8 cellular contexts compared by ENCODE assay signal in the genomic region with DNA sequence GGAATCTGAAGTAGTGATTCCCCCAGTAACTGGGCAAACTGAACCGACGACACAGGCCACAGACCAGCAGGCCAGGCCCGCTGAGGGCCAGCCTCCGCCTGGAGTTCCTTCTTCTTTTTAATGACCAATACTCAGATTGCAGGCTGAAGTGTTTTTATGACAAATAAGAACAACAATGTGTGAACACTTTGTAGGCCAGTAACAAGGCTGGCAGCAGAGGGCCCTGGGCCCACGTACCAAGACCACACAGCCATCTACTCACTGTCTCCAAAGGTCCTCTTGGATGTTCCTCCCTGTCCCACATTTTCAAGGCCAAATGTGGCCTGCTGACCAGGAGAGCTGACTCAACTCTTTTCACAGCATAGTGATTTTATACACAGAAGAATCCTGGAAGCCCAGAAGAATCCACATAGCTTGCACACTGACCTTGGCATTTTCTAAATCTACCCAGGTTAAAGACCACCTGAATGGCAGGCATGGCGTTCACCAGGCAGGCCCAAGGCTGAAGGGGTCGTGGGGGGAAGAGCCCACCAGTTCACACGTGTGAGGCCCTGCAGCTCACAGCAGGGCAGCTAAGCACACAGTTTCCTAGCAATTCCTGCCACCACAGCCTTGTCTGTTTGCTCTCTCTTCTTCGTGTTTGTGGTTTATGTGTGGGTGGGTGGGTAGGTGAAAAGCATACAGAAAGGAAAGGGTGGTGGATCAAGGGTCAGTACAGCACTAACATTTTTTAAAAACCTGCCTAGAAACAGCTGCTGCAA. TPM values are rescaled to one million over a fixed set of nuclear protein-coding genes. Genes with fewer than 3 reads are reported as not detected.
DNase-seq lines count a peak whose midpoint lies in the region; ATAC-seq and TF ChIP-seq lines count a peak whose summit lies in the region.

No MANE protein-coding gene starts in this region.

- POLR2A ChIA-PET in activated naive CD8-positive, alpha-beta T cell treated with anti-CD3 and anti-CD28 coated beads, Interleukin-2, amount 10 ng/mL, durations not matched to agents 7 days and 5 days (lab: Charles Lee) = interaction anchor here (0.6 to 1.0 kb wide), 2 partner anchors 9 to 83 kb away, joined by 3 to 4 read pairs; no protein-coding TSS in a partner anchor

- no peaks in the 10 kb centered on the region for H3K27me3 ChIP-seq in hepatocyte

- no peaks in the 10 kb centered on the region for H3K9me2 ChIP-seq in hepatocyte (replicated peaks; ENCODE audit: insufficient read depth)

- H3K79me2 ChIP-seq in hepatocyte = peaks cover 81% of the 10 kb centered on the region

- TF ChIP-seq CTCF in hepatocyte (IDR thresholded peaks at IDR 0.05; ENCODE audit: poor library complexity) (no peak), GM10266 (IDR thresholded peaks at IDR 0.05; ENCODE audit: control insufficient read depth, insufficient read depth, low read depth, missing control alignments) (no peak)

- no peaks in the 10 kb centered on the region for H3K9me3 ChIP-seq in hepatocyte (ENCODE audit: low read depth)

- H3K36me3 ChIP-seq in hepatocyte (replicated peaks; ENCODE audit: insufficient read depth, low read depth) = no peaks in the 10 kb centered on the region

- peak overlapping the region; percentile 72 for H3K27ac Mint-ChIP-seq in activated naive CD8-positive, alpha-beta T cell treated with anti-CD3 and anti-CD28 coated beads, Interleukin-2, amount 10 ng/mL, durations not matched to agents 7 days and 5 days
- H3K27ac Mint-ChIP-seq in activated naive CD8-positive, alpha-beta T cell treated with anti-CD3 and anti-CD28 coated beads for 36 hours = no peak overlapping the region

- no peaks in the 10 kb centered on the region for H4K20me1 ChIP-seq in hepatocyte (ENCODE audit: insufficient read depth, poor library complexity, severe bottlenecking)

- H3K4me3 Mint-ChIP-seq in activated naive CD8-positive, alpha-beta T cell treated with anti-CD3 and anti-CD28 coated beads, Interleukin-2, amount 10 ng/mL, durations not matched to agents 7 days and 5 days = peak overlapping the region; percentile 54
- H3K4me3 Mint-ChIP-seq in activated naive CD8-positive, alpha-beta T cell treated with anti-CD3 and anti-CD28 coated beads for 36 hours = no peak overlapping the region

- no peak overlapping the region for H3K4me3 ChIP-seq in hepatocyte

- H3K27ac ChIP-seq in hepatocyte (peak overlapping the region; percentile 80), temporal lobe (ENCODE audit: low read depth, low read length) (peak overlapping the region; percentile 8)

- H3K36me3 Mint-ChIP-seq in activated naive CD8-positive, alpha-beta T cell treated with anti-CD3 and anti-CD28 coated beads, Interleukin-2, amount 10 ng/mL, durations not matched to agents 7 days and 5 days = no peaks in the 10 kb centered on the region
- H3K36me3 Mint-ChIP-seq in activated naive CD8-positive, alpha-beta T cell treated with anti-CD3 and anti-CD28 coated beads for 36 hours = no peaks in the 10 kb centered on the region

- no peak overlapping the region for H2AFZ ChIP-seq in hepatocyte

- peaks cover 55% of the 10 kb centered on the region for H3K4me1 Mint-ChIP-seq in activated naive CD8-positive, alpha-beta T cell treated with anti-CD3 and anti-CD28 coated beads, Interleukin-2, amount 10 ng/mL, durations not matched to agents 7 days and 5 days
- peaks cover 21% of the 10 kb centered on the region for H3K4me1 Mint-ChIP-seq in activated naive CD8-positive, alpha-beta T cell treated with anti-CD3 and anti-CD28 coated beads for 36 hours

- H3K27me3 Mint-ChIP-seq in activated naive CD8-positive, alpha-beta T cell treated with anti-CD3 and anti-CD28 coated beads, Interleukin-2, amount 10 ng/mL, durations not matched to agents 7 days and 5 days = no peaks in the 10 kb centered on the region
- no peaks in the 10 kb centered on the region for H3K27me3 Mint-ChIP-seq in activated naive CD8-positive, alpha-beta T cell treated with anti-CD3 and anti-CD28 coated beads for 36 hours

- ATAC-seq in activated naive CD8-positive, alpha-beta T cell treated with anti-CD3 and anti-CD28 coated beads, Interleukin-2, amount 10 ng/mL, durations not matched to agents 7 days and 5 days (ENCODE audit: low read depth) = no peak
- no peak for ATAC-seq in GM21447 (IDR thresholded peaks at IDR 0.05; ENCODE audit: unreplicated experiment)

- H3K9me3 Mint-ChIP-seq in activated naive CD8-positive, alpha-beta T cell treated with anti-CD3 and anti-CD28 coated beads, Interleukin-2, amount 10 ng/mL, durations not matched to agents 7 days and 5 days = no peaks in the 10 kb centered on the region
- no peaks in the 10 kb centered on the region for H3K9me3 Mint-ChIP-seq in activated naive CD8-positive, alpha-beta T cell treated with anti-CD3 and anti-CD28 coated beads for 36 hours

- no peak for DNase-seq in activated naive CD8-positive, alpha-beta T cell treated with anti-CD3 and anti-CD28 coated beads, Interleukin-2, amount 10 ng/mL, durations not matched to agents 7 days and 5 days
- no peak for DNase-seq in activated naive CD8-positive, alpha-beta T cell treated with anti-CD3 and anti-CD28 coated beads for 36 hours
- DNase-seq in SW480 (ENCODE audit: low spot score) (peak; percentile 35), hepatocyte (ENCODE audit: low spot score) (peak; percentile 16), COR-L47 (lab: John Stamatoyannopoulos, UW) (no peak), GM10266 (ENCODE audit: extremely low spot score) (no peak)

- 58% methylated on average over 9 of the region's 9 CpGs for WGBS in hepatocyte (ENCODE audit: low lambda C conversion rate, missing lambda C conversion rate)

- H3K4me2 ChIP-seq in hepatocyte = peak overlapping the region; percentile 51

- H3K4me1 ChIP-seq in hepatocyte (ENCODE audit: insufficient read depth) = peaks cover 45% of the 10 kb centered on the region

RNA-seq across cellular contexts. Expression of gene SMCO4, which starts 13.3 kb away (rescaled TPM):
- total RNA-seq in activated naive CD8-positive, alpha-beta T cell treated with anti-CD3 and anti-CD28 coated beads, Interleukin-2, amount 10 ng/mL, durations not matched to agents 7 days and 5 days = 10 to 100 TPM in 1 of 2 experiments, 1 to 10 TPM in 1; 8.9 to 11.0 TPM
- 1 to 10 TPM; 6.1 to 6.8 TPM for total RNA-seq in activated naive CD8-positive, alpha-beta T cell treated with anti-CD3 and anti-CD28 coated beads for 36 hours
- total RNA-seq in hepatocyte (23.5 and 36.1 TPM in 2 replicates), temporal lobe (3.4 TPM)
- polyA plus RNA-seq in hepatocyte = 59.6 and 60.9 TPM in 2 replicates

Comparison
In these comparisons a context has a peak if more than half of its experiments do, and no peak if none do; other contexts are left out.
1. DNase-seq: peak in SW480 (single experiment) and hepatocyte (single experiment); none in activated naive CD8-positive, alpha-beta T cell treated with anti-CD3 and anti-CD28 coated beads, Interleukin-2, amount 10 ng/mL, durations not matched to agents 7 days and 5 days (single experiment), activated naive CD8-positive, alpha-beta T cell treated with anti-CD3 and anti-CD28 coated beads for 36 hours (single experiment), COR-L47 (single experiment) and GM10266 (single experiment).